23 cellular contexts compared by ENCODE assay signal in genomic region chr14:99468081-99468480, GRCh38. TPM values are rescaled to one million over a fixed set of nuclear protein-coding genes. Genes with fewer than 3 reads are reported as not detected.
DNase-seq lines count a peak whose midpoint lies in the region; ATAC-seq lines count a peak whose summit lies in the region.
"Had no signal": no experiment of that assay in that cellular context is flagged by ENCODE, and none has a peak within 500 bp of the region (broad histone marks: within the 10 kb centered on the region; RNA-seq: fewer than 3 reads in every experiment).

No MANE protein-coding gene starts in this region.

- H3K27me3 ChIP-seq in CD4-positive, alpha-beta memory T cell (ENCODE audit: insufficient read depth, low read length): no peaks in the 10 kb centered on the region
- H3K27me3 ChIP-seq: esophagus squamous epithelium, hepatocyte, SJCRH30 had no signal

- peaks cover 37% of the 10 kb centered on the region for H3K4me1 Mint-ChIP-seq in activated T-cell treated with anti-CD3 and anti-CD28 coated beads, Interleukin-2, amount 50 U/mL, for 24 hours (ENCODE audit: low read depth)
- H3K4me1 Mint-ChIP-seq in CD4-positive, alpha-beta memory T cell: peaks cover 26 to 59% (median 44%) of the 10 kb centered on the region in 4 donors
- H3K4me1 Mint-ChIP-seq in T-helper 17 cell: peaks cover 46% of the 10 kb centered on the region
- H3K4me1 Mint-ChIP-seq in natural killer cell treated with Interleukin-12 subunit alpha and Interleukin-12 subunit beta and Interleukin-15 and Interleukin-18, amount 100 ng/mL, for 72 hours (ENCODE audit: low read depth in 2 of 2): peaks cover 71 to 77% of the 10 kb centered on the region in 2 donors

- intact Hi-C loops in CD4-positive, alpha-beta memory T cell (cut with micrococcal nuclease): no loop called here

- H3K9me3 Mint-ChIP-seq in activated T-cell treated with anti-CD3 and anti-CD28 coated beads, Interleukin-2, amount 50 U/mL, for 24 hours: no peaks in the 10 kb centered on the region
- H3K9me3 Mint-ChIP-seq in CD4-positive, alpha-beta memory T cell: no peaks in the 10 kb centered on the region
- H3K9me3 Mint-ChIP-seq in natural killer cell treated with Interleukin-12 subunit alpha and Interleukin-12 subunit beta and Interleukin-15 and Interleukin-18, amount 100 ng/mL, for 72 hours: no peaks in the 10 kb centered on the region
- H3K9me3 Mint-ChIP-seq: activated CD4-positive, alpha-beta memory T cell treated with anti-CD3 and anti-CD28 coated beads, Interleukin-2, amount 10 ng/mL, durations not matched to agents 7 days and 5 days; dendritic cell treated with granulocyte-macrophage colony-stimulating factor and Interleukin-4, amounts not matched to agents 40 ng/mL and 50 ng/mL, for 4 days had no signal

- no peaks in the 10 kb centered on the region for H3K27me3 Mint-ChIP-seq in activated T-cell treated with anti-CD3 and anti-CD28 coated beads, Interleukin-2, amount 50 U/mL, for 24 hours
- H3K27me3 Mint-ChIP-seq in CD4-positive, alpha-beta memory T cell: no peaks in the 10 kb centered on the region
- no peaks in the 10 kb centered on the region for H3K27me3 Mint-ChIP-seq in T-helper 17 cell
- no peaks in the 10 kb centered on the region for H3K27me3 Mint-ChIP-seq in natural killer cell treated with Interleukin-12 subunit alpha and Interleukin-12 subunit beta and Interleukin-15 and Interleukin-18, amount 100 ng/mL, for 72 hours
- H3K27me3 Mint-ChIP-seq: activated CD4-positive, alpha-beta memory T cell treated with anti-CD3 and anti-CD28 coated beads, Interleukin-2, amount 10 ng/mL, durations not matched to agents 7 days and 5 days; B cell; dendritic cell treated with granulocyte-macrophage colony-stimulating factor and Interleukin-4, amounts not matched to agents 40 ng/mL and 50 ng/mL, for 4 days had no signal

- H3K27ac Mint-ChIP-seq in activated T-cell treated with anti-CD3 and anti-CD28 coated beads, Interleukin-2, amount 50 U/mL, for 24 hours: peak overlapping the region; percentile 15
- H3K27ac Mint-ChIP-seq in CD4-positive, alpha-beta memory T cell: peak overlapping the region in 4 of 7 donors; percentile 7 to 65 (median 48)
- H3K27ac Mint-ChIP-seq in T-helper 17 cell: peak overlapping the region; percentile 88
- H3K27ac Mint-ChIP-seq in natural killer cell treated with Interleukin-12 subunit alpha and Interleukin-12 subunit beta and Interleukin-15 and Interleukin-18, amount 100 ng/mL, for 72 hours: peak overlapping the region; percentile 13 to 81
- H3K27ac Mint-ChIP-seq: activated CD4-positive, alpha-beta memory T cell treated with anti-CD3 and anti-CD28 coated beads, Interleukin-2, amount 10 ng/mL, durations not matched to agents 7 days and 5 days; B cell had no signal

- H3K27ac ChIP-seq in CD4-positive, alpha-beta memory T cell (ENCODE audit: low read depth, low read length): no peak overlapping the region
- H3K27ac ChIP-seq: esophagus squamous epithelium, hepatocyte, SJCRH30 had no signal

- H3K36me3 Mint-ChIP-seq in activated T-cell treated with anti-CD3 and anti-CD28 coated beads, Interleukin-2, amount 50 U/mL, for 24 hours (ENCODE audit: low read depth): peaks cover 34% of the 10 kb centered on the region
- peaks cover 10 to 30% of the 10 kb centered on the region in 2 donors for H3K36me3 Mint-ChIP-seq in CD4-positive, alpha-beta memory T cell
- H3K36me3 Mint-ChIP-seq in T-helper 17 cell (ENCODE audit: low read depth): peaks cover 6% of the 10 kb centered on the region
- H3K36me3 Mint-ChIP-seq in natural killer cell treated with Interleukin-12 subunit alpha and Interleukin-12 subunit beta and Interleukin-15 and Interleukin-18, amount 100 ng/mL, for 72 hours: peaks cover 6% of the 10 kb centered on the region

- peaks cover 20% of the 10 kb centered on the region for H3K4me1 ChIP-seq in CD4-positive, alpha-beta memory T cell (ENCODE audit: insufficient read depth, low read length)

- H3K9me3 ChIP-seq in CD4-positive, alpha-beta memory T cell (ENCODE audit: control insufficient read depth in 1 of 2, low read length in 2 of 2): no peaks in the 10 kb centered on the region
- no peaks in the 10 kb centered on the region for H3K9me3 ChIP-seq in T-helper 17 cell (ENCODE audit: control insufficient read depth, low read length, poor library complexity, severe bottlenecking)
- H3K9me3 ChIP-seq: esophagus squamous epithelium, SJCRH30 had no signal

- DNase-seq in activated T-cell treated with anti-CD3 and anti-CD28 coated beads, Interleukin-2, amount 50 U/mL, for 24 hours: no peak
- no peak for DNase-seq in activated T-cell treated with anti-CD3 and anti-CD28 coated beads, Interleukin-2, amount 50 U/mL, for 1 hour
- DNase-seq in CD4-positive, alpha-beta memory T cell: no peak
- DNase-seq in T-helper 17 cell (no peak), middle frontal gyrus (ENCODE audit: extremely low spot score, low spot score) (no peak), NCI-H2227 treated with DMSO at 0.1 percent for 48 hours (lab: John Stamatoyannopoulos, UW) (no peak)
- DNase-seq in natural killer cell treated with Interleukin-12 subunit alpha and Interleukin-12 subunit beta and Interleukin-15 and Interleukin-18, amount 100 ng/mL, for 72 hours (ENCODE audit: low spot score): no peak
- no peak for DNase-seq in stimulated activated CD4-positive, alpha-beta T cell treated with anti-CD3 and anti-CD28 coated beads, Interleukin-2, amount 100 ng/mL, for 48 hours
- DNase-seq: activated CD4-positive, alpha-beta memory T cell treated with anti-CD3 and anti-CD28 coated beads, Interleukin-2, amount 10 ng/mL, durations not matched to agents 7 days and 5 days; activated CD4-positive, CD25-positive, alpha-beta regulatory T cell treated with anti-CD3 and anti-CD28 coated beads, Interleukin-2, amount 50 U/mL, for 72 hours; activated naive CD4-positive, alpha-beta T cell; activated T-cell treated with anti-CD3 and anti-CD28 coated beads for 4 hours; caudate nucleus; esophagus squamous epithelium; HCEC 1CT; MM.1S; NCI-H1436; T-helper 1 cell had no signal

- no peak for ATAC-seq in T-helper 17 cell
- ATAC-seq in natural killer cell treated with Interleukin-12 subunit alpha and Interleukin-12 subunit beta and Interleukin-15 and Interleukin-18, amount 100 ng/mL, for 72 hours: peak; percentile 46 to 67
- ATAC-seq: GM12878 had no signal

- CTCF ChIA-PET in CD4-positive, alpha-beta memory T cell (lab: Charles Lee; ENCODE audit: partially characterized antibody): interaction anchor here (0.6 kb wide), 1 partner anchor 52 kb away, joined by 3 read pairs; no protein-coding TSS in a partner anchor

- no peak overlapping the region for H3K4me3 ChIP-seq in CD4-positive, alpha-beta memory T cell (ENCODE audit: low read length in 2 of 2)
- H3K4me3 ChIP-seq: esophagus squamous epithelium, GM12878, hepatocyte, SJCRH30 had no signal

- H3K4me3 Mint-ChIP-seq in activated T-cell treated with anti-CD3 and anti-CD28 coated beads, Interleukin-2, amount 50 U/mL, for 24 hours: no peak overlapping the region
- H3K4me3 Mint-ChIP-seq in CD4-positive, alpha-beta memory T cell: peak overlapping the region in 1 of 8 donors; percentile 30
- H3K4me3 Mint-ChIP-seq in T-helper 17 cell: no peak overlapping the region
- H3K4me3 Mint-ChIP-seq in natural killer cell treated with Interleukin-12 subunit alpha and Interleukin-12 subunit beta and Interleukin-15 and Interleukin-18, amount 100 ng/mL, for 72 hours: peak overlapping the region; percentile 41
- H3K4me3 Mint-ChIP-seq: activated CD4-positive, alpha-beta memory T cell treated with anti-CD3 and anti-CD28 coated beads, Interleukin-2, amount 10 ng/mL, durations not matched to agents 7 days and 5 days; B cell; dendritic cell treated with granulocyte-macrophage colony-stimulating factor and Interleukin-4, amounts not matched to agents 40 ng/mL and 50 ng/mL, for 4 days had no signal

- peaks cover 23% of the 10 kb centered on the region for H3K36me3 ChIP-seq in CD4-positive, alpha-beta memory T cell (ENCODE audit: insufficient read depth, low read length)
- H3K36me3 ChIP-seq: SJCRH30 had no signal

- POLR2A ChIA-PET in CD4-positive, alpha-beta memory T cell (lab: Charles Lee; ENCODE audit: partially characterized antibody): interaction anchor here (0.8 to 1.3 kb wide), 2 partner anchors 8 to 13 kb away, joined by 3 to 4 read pairs; partner anchors contain the start of genes CCNK and SETD3

RNA-seq across cellular contexts. Expression of gene SETD3, which starts 12.6 kb away (rescaled TPM):
- total RNA-seq in CD4-positive, alpha-beta memory T cell: 10 to 100 TPM; 62.1 to 66.9 TPM
- polyA plus RNA-seq in CD4-positive, alpha-beta memory T cell: 10 to 100 TPM; 37.4 to 49.4 TPM
- total RNA-seq in T-helper 17 cell: 10 to 100 TPM; 38.2 to 47.6 TPM
- 10 to 100 TPM; 80.6 to 96.7 TPM for total RNA-seq in natural killer cell treated with Interleukin-12 subunit alpha and Interleukin-12 subunit beta and Interleukin-15 and Interleukin-18, amount 100 ng/mL, for 72 hours

RNA-seq across cellular contexts. Expression of gene CCNK, which starts 13.1 kb away (rescaled TPM):
- 10 to 100 TPM; 77.1 to 83.4 TPM for total RNA-seq in CD4-positive, alpha-beta memory T cell
- 10 to 100 TPM in 1 of 2 donors, 1 to 10 TPM in 1; 7.0 to 20.2 TPM for polyA plus RNA-seq in CD4-positive, alpha-beta memory T cell
- total RNA-seq in T-helper 17 cell: 100 to 1,000 TPM; 138 to 141 TPM
- total RNA-seq in natural killer cell treated with Interleukin-12 subunit alpha and Interleukin-12 subunit beta and Interleukin-15 and Interleukin-18, amount 100 ng/mL, for 72 hours: 100 to 1,000 TPM in 1 of 2 donors, 10 to 100 TPM in 1; 78.6 to 105 TPM

Comparison
In these comparisons a context has a peak if more than half of its experiments do, and no peak if none do; other contexts are left out.
1. H3K27ac Mint-ChIP-seq: peak in every context shown above with its lines; median percentile 88 in T-helper 17 cell; 48 in CD4-positive, alpha-beta memory T cell; 47 in natural killer cell treated with Interleukin-12 subunit alpha and Interleukin-12 subunit beta and Interleukin-15 and Interleukin-18, amount 100 ng/mL, for 72 hours; 15 in activated T-cell treated with anti-CD3 and anti-CD28 coated beads, Interleukin-2, amount 50 U/mL, for 24 hours.